Comparison of ENCODE assay signal across 8 cellular contexts in genomic region chr10:13536674-13537366, GRCh38. TPM values are rescaled to one million over a fixed set of nuclear protein-coding genes. Genes with fewer than 3 reads are reported as not detected.
A peak's percentile ranks its signal among the peaks of the same experiment; 100 is the strongest.
DNase-seq lines count a peak whose midpoint lies in the region; ATAC-seq and TF ChIP-seq lines count a peak whose summit lies in the region.

No MANE protein-coding gene starts in this region.

- DNase-seq in BJ (ENCODE audit: low read depth) (no peak), NCI-H226 (peak; percentile 9), islet precursor cell (peak; percentile 91)
- peak; percentile 41 for DNase-seq in activated naive CD8-positive, alpha-beta T cell treated with anti-CD3 and anti-CD28 coated beads, Interleukin-2, amount 50 U/mL, for 24 hours
- peak; percentile 51 for DNase-seq in stimulated activated CD8-positive, alpha-beta memory T cell treated with anti-CD3 and anti-CD28 coated beads, Interleukin-4, amount 100 ng/mL, for 48 hours
- DNase-seq in activated effector memory CD4-positive, alpha-beta T cell treated with Interleukin-2 at 50 U/mL for 16 hours: no peak

- POLR2A ChIA-PET in BJ (lab: Charles Lee): no interaction called here

- TF ChIP-seq CTCF in BJ (IDR thresholded peaks at IDR 0.05; ENCODE audit: insufficient read depth, low read depth, low read length): peak; percentile 75

- H3K4me3 Mint-ChIP-seq in activated naive CD8-positive, alpha-beta T cell treated with anti-CD3 and anti-CD28 coated beads, Interleukin-2, amount 50 U/mL, for 24 hours: no peak overlapping the region

- H3K36me3 ChIP-seq in BJ (ENCODE audit: control insufficient read depth, insufficient read depth, low read length): no peaks in the 10 kb centered on the region

- H3K27me3 ChIP-seq in BJ (ENCODE audit: control insufficient read depth, insufficient read depth, low read length): peaks cover 8% of the 10 kb centered on the region

- H3K9me3 Mint-ChIP-seq in activated naive CD8-positive, alpha-beta T cell treated with anti-CD3 and anti-CD28 coated beads, Interleukin-2, amount 50 U/mL, for 24 hours: no peaks in the 10 kb centered on the region

- peaks cover 44% of the 10 kb centered on the region for H3K27me3 Mint-ChIP-seq in activated naive CD8-positive, alpha-beta T cell treated with anti-CD3 and anti-CD28 coated beads, Interleukin-2, amount 50 U/mL, for 24 hours

- ATAC-seq in GM21576 (IDR thresholded peaks at IDR 0.05; ENCODE audit: unreplicated experiment) (peak; percentile 53), GM19467 (IDR thresholded peaks at IDR 0.05; ENCODE audit: unreplicated experiment) (no peak)
- peak; percentile 84 for ATAC-seq in activated naive CD8-positive, alpha-beta T cell treated with anti-CD3 and anti-CD28 coated beads, Interleukin-2, amount 50 U/mL, for 24 hours

- H3K27ac Mint-ChIP-seq in activated naive CD8-positive, alpha-beta T cell treated with anti-CD3 and anti-CD28 coated beads, Interleukin-2, amount 50 U/mL, for 24 hours: no peak overlapping the region

- H3K4me1 Mint-ChIP-seq in activated naive CD8-positive, alpha-beta T cell treated with anti-CD3 and anti-CD28 coated beads, Interleukin-2, amount 50 U/mL, for 24 hours: no peaks in the 10 kb centered on the region

- H3K4me3 ChIP-seq in BJ (ENCODE audit: low read depth, low read length): no peak overlapping the region

- H3K36me3 Mint-ChIP-seq in activated naive CD8-positive, alpha-beta T cell treated with anti-CD3 and anti-CD28 coated beads, Interleukin-2, amount 50 U/mL, for 24 hours (ENCODE audit: low read depth): no peaks in the 10 kb centered on the region

- CTCF ChIA-PET in BJ (lab: Yijun Ruan, JAX): interaction anchor here (0.8 to 6.8 kb wide), 24 partner anchors 10 to 330 kb away, joined by 3 to 47 read pairs (median 4); no protein-coding TSS in a partner anchor

RNA-seq across cellular contexts. Expression of gene BEND7, which starts 8.0 kb away (rescaled TPM):
- polyA plus RNA-seq in BJ (2011; rRNA removed): 4.5 and 4.6 TPM in 2 replicates
- polyA minus RNA-seq in BJ (2011; rRNA and poly(A)+ RNA removed): 1.9 and 2.4 TPM in 2 replicates

RNA-seq across cellular contexts. Expression of gene PRPF18, which starts 49.9 kb away (rescaled TPM):
- 6.4 and 17.4 TPM in 2 replicates for polyA plus RNA-seq in BJ (2011; rRNA removed)
- polyA minus RNA-seq in BJ (2011; rRNA and poly(A)+ RNA removed): 5.4 and 6.4 TPM in 2 replicates

Comparison
In these comparisons a context has a peak if more than half of its experiments do, and no peak if none do; other contexts are left out.
1. DNase-seq: peak in NCI-H226 (single experiment), activated naive CD8-positive, alpha-beta T cell treated with anti-CD3 and anti-CD28 coated beads, Interleukin-2, amount 50 U/mL, for 24 hours (single experiment), islet precursor cell (single experiment) and stimulated activated CD8-positive, alpha-beta memory T cell treated with anti-CD3 and anti-CD28 coated beads, Interleukin-4, amount 100 ng/mL, for 48 hours (single experiment); none in BJ (single experiment) and activated effector memory CD4-positive, alpha-beta T cell treated with Interleukin-2 at 50 U/mL for 16 hours (single experiment).